In the genomic region with DNA sequence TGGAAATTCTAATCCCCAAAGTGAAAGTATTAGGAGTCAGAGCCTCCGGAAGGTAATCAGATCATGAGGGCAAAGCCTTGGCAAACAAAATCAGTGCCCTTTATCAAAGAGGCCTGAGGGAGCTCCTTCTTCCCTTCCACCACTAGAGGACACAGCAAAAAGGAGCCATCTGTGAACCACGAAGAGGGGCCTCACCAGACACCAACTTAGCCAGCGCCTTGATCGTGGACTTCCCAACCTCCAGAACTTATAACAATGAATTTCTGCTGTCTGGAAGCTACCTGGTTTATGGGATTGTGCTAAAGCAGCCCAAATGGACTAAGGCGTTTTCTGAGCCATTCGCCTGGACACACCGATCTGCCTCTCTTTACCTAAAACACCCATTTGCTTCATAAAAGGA, we compare ENCODE assay signal across 21 cellular contexts.
"Had no signal": no experiment of that assay in that cellular context is flagged by ENCODE, and none has a peak within 500 bp of the region (broad histone marks: within the 10 kb centered on the region; RNA-seq: fewer than 3 reads in every experiment).

No MANE protein-coding gene starts in this region.

- H3K4me1 Mint-ChIP-seq: nephron progenitor cell had no signal

- H3K36me3 ChIP-seq: lower lobe of right lung, ovary, right lobe of liver, upper lobe of left lung, uterus had no signal

- H3K27ac Mint-ChIP-seq: immature natural killer cell; nephron progenitor cell; stimulated activated effector memory CD8-positive, alpha-beta T cell treated with anti-CD3 and anti-CD28 coated beads, Interleukin-12 subunit alpha, Interleukin-12 subunit beta, amount 100 ng/mL, for 72 hours; stimulated activated naive CD8-positive, alpha-beta T cell treated with anti-CD3 and anti-CD28 coated beads, Interleukin-15, Interleukin-2, amounts not matched to agents 100 ng/mL and 50 ng/mL, for 24 hours had no signal

- H3K27ac ChIP-seq: lower lobe of right lung, ovary, right lobe of liver, thoracic aorta, tibial nerve, upper lobe of left lung, uterus had no signal

- H3K27me3 Mint-ChIP-seq: effector memory CD8-positive, alpha-beta T cell; naive thymus-derived CD8-positive, alpha-beta T cell; stimulated activated naive CD8-positive, alpha-beta T cell treated with anti-CD3 and anti-CD28 coated beads, Interleukin-15, Interleukin-2, amounts not matched to agents 100 ng/mL and 50 ng/mL, for 24 hours had no signal

- H3K4me3 Mint-ChIP-seq: effector memory CD8-positive, alpha-beta T cell; nephron progenitor cell; stimulated activated effector memory CD8-positive, alpha-beta T cell treated with anti-CD3 and anti-CD28 coated beads, Interleukin-12 subunit alpha, Interleukin-12 subunit beta, amount 100 ng/mL, for 72 hours; stimulated activated naive CD8-positive, alpha-beta T cell treated with anti-CD3 and anti-CD28 coated beads, Interleukin-15, Interleukin-2, amounts not matched to agents 100 ng/mL and 50 ng/mL, for 24 hours had no signal

- ATAC-seq: effector memory CD8-positive, alpha-beta T cell; left ventricle myocardium superior; lower lobe of right lung; naive thymus-derived CD8-positive, alpha-beta T cell; right lobe of liver; stimulated activated effector memory CD8-positive, alpha-beta T cell treated with anti-CD3 and anti-CD28 coated beads, Interleukin-12 subunit alpha, Interleukin-12 subunit beta, amount 100 ng/mL, for 72 hours had no signal

- H3K4me3 ChIP-seq: lower lobe of right lung, ovary, right lobe of liver, thoracic aorta, tibial nerve, upper lobe of left lung, uterus had no signal

- DNase-seq: dermis blood vessel endothelial cell; effector memory CD8-positive, alpha-beta T cell; hypothalamus; immature natural killer cell; left ventricle myocardium superior; lower lobe of right lung; naive thymus-derived CD8-positive, alpha-beta T cell; nephron progenitor cell; nucleus accumbens; ovary; right lobe of liver; small intestine; stimulated activated CD4-positive, alpha-beta T cell treated with anti-CD3 and anti-CD28 coated beads, Interleukin-12 subunit alpha, Interleukin-12 subunit beta, amount 100 ng/mL, for 4 hours; stimulated activated CD4-positive, alpha-beta T cell treated with anti-CD3 and anti-CD28 coated beads, Interleukin-1b, Interleukin-23, amount 100 ng/mL, for 48 hours; stimulated activated CD4-positive, alpha-beta T cell treated with anti-CD3 and anti-CD28 coated beads, Interleukin-4, amount 100 ng/mL, for 24 hours; upper lobe of left lung; uterus had no signal

- H3K4me1 ChIP-seq: lower lobe of right lung, right lobe of liver, tibial nerve, uterus had no signal

- H3K27me3 ChIP-seq: ovary, right lobe of liver, tibial nerve, upper lobe of left lung, uterus had no signal
